17 cellular contexts compared by ENCODE assay signal in the genomic region with DNA sequence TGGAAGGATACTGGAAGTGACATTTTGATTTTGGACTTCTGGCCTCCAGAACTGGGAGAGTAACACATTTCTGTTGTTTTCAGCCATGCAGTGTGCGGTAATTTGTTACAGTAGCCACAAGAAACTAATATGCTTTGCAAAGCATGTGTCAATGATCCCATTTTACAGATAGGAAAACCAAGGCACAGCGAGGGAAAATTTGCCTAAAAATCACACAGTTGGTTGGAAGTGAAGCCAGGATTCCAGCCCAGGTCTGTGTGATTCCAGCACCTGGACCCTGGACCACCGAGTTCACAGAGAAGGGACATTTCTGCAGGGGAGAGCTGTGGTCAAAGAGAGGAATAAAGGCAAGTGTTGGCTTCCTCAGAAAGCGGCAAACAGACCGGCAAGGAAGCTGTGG.
A peak's percentile ranks its signal among the peaks of the same experiment; 100 is the strongest.
DNase-seq lines count a peak whose midpoint lies in the region; ATAC-seq and TF ChIP-seq lines count a peak whose summit lies in the region.
"Had no signal": no experiment of that assay in that cellular context is flagged by ENCODE, and none has a peak within 500 bp of the region (broad histone marks: within the 10 kb centered on the region; RNA-seq: fewer than 3 reads in every experiment).

No MANE protein-coding gene starts in this region.

- H3K4me1 ChIP-seq in Panc1 (ENCODE audit: control insufficient read depth, insufficient read depth, low read length) = peaks cover 41% of the 10 kb centered on the region
- peaks cover 12% of the 10 kb centered on the region for H3K4me1 ChIP-seq in iPS-15b (ENCODE audit: control insufficient read depth, insufficient read depth, low read length)

- no peak for DNase-seq in activated naive CD4-positive, alpha-beta T cell treated with anti-CD3 and anti-CD28 coated beads, Interleukin-2, amount 10 ng/mL, durations not matched to agents 7 days and 5 days
- DNase-seq in Panc1 (ENCODE audit: low read depth, low spot score) (no peak), kidney tubule cell (ENCODE audit: low spot score) (no peak)
- DNase-seq: Kasumi-1, NCI-H1694, NCI-H2081 treated with DMSO at 0.1 percent for 48 hours, NCI-H748 treated with DMSO at 0.1 percent for 48 hours, Peyer's patch, SJCRH30, T-helper 17 cell had no signal

- H3K9me3 ChIP-seq in Panc1 (ENCODE audit: control insufficient read depth, insufficient read depth, low read depth, low read length) = no peaks in the 10 kb centered on the region
- H3K9me3 ChIP-seq in iPS-15b (ENCODE audit: control insufficient read depth, insufficient read depth, low read length) = no peaks in the 10 kb centered on the region
- H3K9me3 ChIP-seq: Peyer's patch, SJCRH30 had no signal

- peak overlapping the region; percentile 25 for H3K27ac Mint-ChIP-seq in activated naive CD4-positive, alpha-beta T cell treated with anti-CD3 and anti-CD28 coated beads, Interleukin-2, amount 50 U/mL, for 24 hours
- no peak overlapping the region for H3K27ac Mint-ChIP-seq in activated naive CD4-positive, alpha-beta T cell treated with anti-CD3 and anti-CD28 coated beads, Interleukin-2, amount 10 ng/mL, durations not matched to agents 7 days and 5 days
- H3K27ac Mint-ChIP-seq: B cell, T-helper 17 cell had no signal

- in situ Hi-C loops in Panc1 (cut with HindIII; ENCODE audit: low pct_unique_long_range_greater_than_20kb, low sequenced_read_pairs) = no loop called here

- no peak overlapping the region for H3K4me3 ChIP-seq in Panc1 (ENCODE audit: low read depth in 2 of 2, low read length in 2 of 2)
- peak overlapping the region; percentile 8 for H3K4me3 ChIP-seq in iPS-15b (ENCODE audit: low read depth, low read length)
- H3K4me3 ChIP-seq: Peyer's patch, SJCRH30 had no signal

- no peaks in the 10 kb centered on the region for H3K36me3 Mint-ChIP-seq in activated naive CD4-positive, alpha-beta T cell treated with anti-CD3 and anti-CD28 coated beads, Interleukin-2, amount 50 U/mL, for 24 hours
- no peaks in the 10 kb centered on the region for H3K36me3 Mint-ChIP-seq in activated naive CD4-positive, alpha-beta T cell treated with anti-CD3 and anti-CD28 coated beads, Interleukin-2, amount 10 ng/mL, durations not matched to agents 7 days and 5 days
- H3K36me3 Mint-ChIP-seq: CD14-positive monocyte had no signal

- H3K27me3 Mint-ChIP-seq in activated naive CD4-positive, alpha-beta T cell treated with anti-CD3 and anti-CD28 coated beads, Interleukin-2, amount 50 U/mL, for 24 hours = no peaks in the 10 kb centered on the region
- peaks cover 25% of the 10 kb centered on the region for H3K27me3 Mint-ChIP-seq in activated naive CD4-positive, alpha-beta T cell treated with anti-CD3 and anti-CD28 coated beads, Interleukin-2, amount 10 ng/mL, durations not matched to agents 7 days and 5 days

- H3K9ac ChIP-seq in iPS-15b (ENCODE audit: low read depth, low read length) = no peak overlapping the region

- no peak for TF ChIP-seq CTCF in Panc1 (IDR thresholded peaks at IDR 0.05)

- H3K4me1 Mint-ChIP-seq in activated naive CD4-positive, alpha-beta T cell treated with anti-CD3 and anti-CD28 coated beads, Interleukin-2, amount 50 U/mL, for 24 hours = peaks cover 4% of the 10 kb centered on the region
- no peaks in the 10 kb centered on the region for H3K4me1 Mint-ChIP-seq in activated naive CD4-positive, alpha-beta T cell treated with anti-CD3 and anti-CD28 coated beads, Interleukin-2, amount 10 ng/mL, durations not matched to agents 7 days and 5 days

- no peaks in the 10 kb centered on the region for H3K9me3 Mint-ChIP-seq in activated naive CD4-positive, alpha-beta T cell treated with anti-CD3 and anti-CD28 coated beads, Interleukin-2, amount 50 U/mL, for 24 hours
- no peaks in the 10 kb centered on the region for H3K9me3 Mint-ChIP-seq in activated naive CD4-positive, alpha-beta T cell treated with anti-CD3 and anti-CD28 coated beads, Interleukin-2, amount 10 ng/mL, durations not matched to agents 7 days and 5 days

- no TSS peak for BruUV-seq in Panc1 (replicated peaks; lab: Mats Ljungman, UMichigan)

- H3K27ac ChIP-seq in Panc1 (ENCODE audit: low read length) = peak overlapping the region; percentile 88
- H3K27ac ChIP-seq: Peyer's patch, SJCRH30 had no signal

- H3K36me3 ChIP-seq in Panc1 (ENCODE audit: control insufficient read depth, insufficient read depth, low read length) = no peaks in the 10 kb centered on the region
- no peaks in the 10 kb centered on the region for H3K36me3 ChIP-seq in iPS-15b (ENCODE audit: control insufficient read depth, insufficient read depth, low read length)
- H3K36me3 ChIP-seq: Peyer's patch, SJCRH30 had no signal

- intact Hi-C loops in Panc1 (cut with micrococcal nuclease; ENCODE audit: unreplicated experiment) = loop anchor here (5.0 kb wide), 1 partner anchor 102 kb away; no protein-coding TSS in a partner anchor

- ATAC-seq in Panc1 (no peak), HG03097 (IDR thresholded peaks at IDR 0.05; ENCODE audit: low FRiP score, unreplicated experiment) (no peak), HG02678 (IDR thresholded peaks at IDR 0.05; ENCODE audit: unreplicated experiment) (no peak), HG03135 (IDR thresholded peaks at IDR 0.05; ENCODE audit: unreplicated experiment) (no peak)
- ATAC-seq: T-helper 17 cell had no signal

- H3K4me3 Mint-ChIP-seq in activated naive CD4-positive, alpha-beta T cell treated with anti-CD3 and anti-CD28 coated beads, Interleukin-2, amount 50 U/mL, for 24 hours = no peak overlapping the region
- no peak overlapping the region for H3K4me3 Mint-ChIP-seq in activated naive CD4-positive, alpha-beta T cell treated with anti-CD3 and anti-CD28 coated beads, Interleukin-2, amount 10 ng/mL, durations not matched to agents 7 days and 5 days
- H3K4me3 Mint-ChIP-seq: B cell, CD14-positive monocyte, T-helper 17 cell had no signal

- H3K27me3 ChIP-seq in Panc1 (ENCODE audit: control insufficient read depth, insufficient read depth, low read length) (no peaks in the 10 kb centered on the region), iPS-15b (ENCODE audit: control insufficient read depth, insufficient read depth, low read length) (no peaks in the 10 kb centered on the region)
- H3K27me3 ChIP-seq: Peyer's patch, SJCRH30 had no signal

- CTCF ChIA-PET in activated naive CD4-positive, alpha-beta T cell treated with anti-CD3 and anti-CD28 coated beads, Interleukin-2, amount 10 ng/mL, durations not matched to agents 7 days and 5 days (lab: Charles Lee) = no interaction called here
- CTCF ChIA-PET in Panc1 (lab: Charles Lee) = no interaction called here

- POLR2A ChIA-PET in Panc1 (lab: Charles Lee) = interaction anchor here (0.6 kb wide), 1 partner anchor 263 kb away, joined by 5 read pairs; no protein-coding TSS in a partner anchor
